Comparison of ENCODE assay signal across 8 cellular contexts in the genomic region with DNA sequence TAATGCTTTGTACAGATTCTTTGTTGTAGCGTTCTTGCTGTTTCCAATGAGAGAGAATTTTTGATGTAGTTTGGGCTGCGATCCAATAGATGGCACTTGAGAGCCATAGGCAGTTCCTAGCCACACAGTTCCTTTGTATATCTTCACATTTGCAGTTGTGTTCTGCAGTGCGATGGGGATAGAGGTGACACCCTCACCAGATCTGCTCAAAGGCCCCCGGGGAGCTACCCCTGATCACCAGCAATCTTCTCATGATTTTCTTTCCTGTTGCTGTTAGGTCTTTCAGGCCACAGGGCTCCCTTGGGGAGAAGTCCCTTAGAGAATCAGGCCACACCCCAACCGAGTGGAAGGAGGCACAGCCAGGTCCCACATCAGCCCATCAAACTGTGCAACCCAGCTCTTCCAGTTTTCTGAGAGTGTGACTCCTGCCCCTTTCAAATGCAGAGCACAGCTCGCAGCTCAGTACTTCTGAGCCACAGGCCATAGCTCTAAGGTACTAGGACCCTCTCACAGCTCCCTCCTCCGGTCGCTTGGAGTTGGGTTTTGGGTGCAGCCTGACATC.
DNase-seq lines count a peak whose midpoint lies in the region; ATAC-seq and TF ChIP-seq lines count a peak whose summit lies in the region.

No MANE protein-coding gene starts in this region.

- no peaks in the 10 kb centered on the region for H3K27me3 ChIP-seq in foreskin keratinocyte
- H3K27me3 ChIP-seq in smooth muscle cell (ENCODE audit: low read depth), result no peaks in the 10 kb centered on the region
- H3K27me3 ChIP-seq in CD4-positive, alpha-beta T cell (ENCODE audit: control insufficient read depth, insufficient read depth, low read length), result no peaks in the 10 kb centered on the region

- CTCF ChIA-PET in CD4-positive, alpha-beta T cell (lab: Charles Lee), result no interaction called here

- H3K4me1 ChIP-seq in foreskin keratinocyte, result no peaks in the 10 kb centered on the region
- no peaks in the 10 kb centered on the region for H3K4me1 ChIP-seq in smooth muscle cell (ENCODE audit: low read depth)

- no peaks in the 10 kb centered on the region for H3K9me3 Mint-ChIP-seq in CD4-positive, alpha-beta T cell

- H3K27me3 Mint-ChIP-seq in CD4-positive, alpha-beta T cell, result no peaks in the 10 kb centered on the region

- H3K27ac Mint-ChIP-seq in CD4-positive, alpha-beta T cell, result no peak overlapping the region

- H3K4me2 ChIP-seq in smooth muscle cell, result no peak overlapping the region

- WGBS in smooth muscle cell (ENCODE audit: low lambda C conversion rate), result 42% methylated on average over 8 of the region's 8 CpGs

- H3K9ac ChIP-seq in smooth muscle cell (ENCODE audit: low read depth), result no peak overlapping the region

- no peaks in the 10 kb centered on the region for H3K9me3 ChIP-seq in smooth muscle cell (replicated peaks; ENCODE audit: low read depth)
- no peaks in the 10 kb centered on the region for H3K9me3 ChIP-seq in CD4-positive, alpha-beta T cell (ENCODE audit: control insufficient read depth, low read length)

- H3K27ac ChIP-seq in foreskin keratinocyte, result no peak overlapping the region
- no peak overlapping the region for H3K27ac ChIP-seq in smooth muscle cell (ENCODE audit: low read depth)
- H3K27ac ChIP-seq in CD4-positive, alpha-beta T cell (ENCODE audit: low read depth, low read length), result no peak overlapping the region

- no peaks in the 10 kb centered on the region for H3F3A ChIP-seq in smooth muscle cell (ENCODE audit: low read depth)

- no peaks in the 10 kb centered on the region for H3K79me2 ChIP-seq in smooth muscle cell (ENCODE audit: low read depth)

- H3K4me3 ChIP-seq in smooth muscle cell, result no peak overlapping the region

- no peaks in the 10 kb centered on the region for H3K36me3 ChIP-seq in smooth muscle cell (ENCODE audit: low read depth)

- ATAC-seq in GM21447 (IDR thresholded peaks at IDR 0.05; ENCODE audit: unreplicated experiment), result peak; percentile 84
- ATAC-seq in HG03575 (IDR thresholded peaks at IDR 0.05; ENCODE audit: extremely low read depth, insufficient number of reproducible peaks, low FRiP score, unreplicated experiment), result peak; percentile 73
- ATAC-seq in foreskin keratinocyte, result peak; percentile 85
- ATAC-seq in CD4-positive, alpha-beta T cell (ENCODE audit: poor library complexity), result no peak
- no peak for ATAC-seq in Right ventricle myocardium inferior

- H4K20me1 ChIP-seq in smooth muscle cell (ENCODE audit: low read depth), result no peaks in the 10 kb centered on the region

- no peaks in the 10 kb centered on the region for H3K4me1 Mint-ChIP-seq in CD4-positive, alpha-beta T cell (ENCODE audit: low read depth)

- DNase-seq in RKO (ENCODE audit: low spot score) (peak; percentile 65), foreskin keratinocyte (peak in 1 of 2 donors; percentile 21), smooth muscle cell (lab: John Stamatoyannopoulos, UW; ENCODE audit: unreplicated experiment) (no peak), Right ventricle myocardium inferior (ENCODE audit: missing footprints) (no peak)
- no peak for DNase-seq in CD4-positive, alpha-beta T cell

- H3K36me3 Mint-ChIP-seq in CD4-positive, alpha-beta T cell (ENCODE audit: low read depth), result no peaks in the 10 kb centered on the region

- intact Hi-C loops in CD4-positive, alpha-beta T cell (cut with DNase I, micrococcal nuclease), result no loop called here
- intact Hi-C loops in Right ventricle myocardium inferior (cut with DNase I), result no loop called here

- TF ChIP-seq CTCF in GM12872 (IDR thresholded peaks at IDR 0.05; ENCODE audit: insufficient read depth, low read depth, low read length) (peak; percentile 78), foreskin keratinocyte (conservative IDR thresholded peaks at IDR 0.05) (peak; percentile 72), smooth muscle cell (IDR thresholded peaks at IDR 0.05; ENCODE audit: borderline replicate concordance, insufficient read depth, poor library complexity, severe bottlenecking) (peak; percentile 58)
- TF ChIP-seq CTCF in CD4-positive, alpha-beta T cell (IDR thresholded peaks at IDR 0.05), result no peak

- no peak overlapping the region for H3K4me3 Mint-ChIP-seq in CD4-positive, alpha-beta T cell

- POLR2A ChIA-PET in CD4-positive, alpha-beta T cell (lab: Charles Lee), result no interaction called here

- peak overlapping the region; percentile 44 for H2AFZ ChIP-seq in smooth muscle cell (ENCODE audit: low read depth)

Comparison
In these comparisons a context has a peak if more than half of its experiments do, and no peak if none do; other contexts are left out.
1. ATAC-seq: peak in GM21447 (single experiment), HG03575 (single experiment) and foreskin keratinocyte (single experiment); none in CD4-positive, alpha-beta T cell (single experiment) and Right ventricle myocardium inferior (single experiment).